ENCODE assay signal across 8 cellular contexts in the genomic region with DNA sequence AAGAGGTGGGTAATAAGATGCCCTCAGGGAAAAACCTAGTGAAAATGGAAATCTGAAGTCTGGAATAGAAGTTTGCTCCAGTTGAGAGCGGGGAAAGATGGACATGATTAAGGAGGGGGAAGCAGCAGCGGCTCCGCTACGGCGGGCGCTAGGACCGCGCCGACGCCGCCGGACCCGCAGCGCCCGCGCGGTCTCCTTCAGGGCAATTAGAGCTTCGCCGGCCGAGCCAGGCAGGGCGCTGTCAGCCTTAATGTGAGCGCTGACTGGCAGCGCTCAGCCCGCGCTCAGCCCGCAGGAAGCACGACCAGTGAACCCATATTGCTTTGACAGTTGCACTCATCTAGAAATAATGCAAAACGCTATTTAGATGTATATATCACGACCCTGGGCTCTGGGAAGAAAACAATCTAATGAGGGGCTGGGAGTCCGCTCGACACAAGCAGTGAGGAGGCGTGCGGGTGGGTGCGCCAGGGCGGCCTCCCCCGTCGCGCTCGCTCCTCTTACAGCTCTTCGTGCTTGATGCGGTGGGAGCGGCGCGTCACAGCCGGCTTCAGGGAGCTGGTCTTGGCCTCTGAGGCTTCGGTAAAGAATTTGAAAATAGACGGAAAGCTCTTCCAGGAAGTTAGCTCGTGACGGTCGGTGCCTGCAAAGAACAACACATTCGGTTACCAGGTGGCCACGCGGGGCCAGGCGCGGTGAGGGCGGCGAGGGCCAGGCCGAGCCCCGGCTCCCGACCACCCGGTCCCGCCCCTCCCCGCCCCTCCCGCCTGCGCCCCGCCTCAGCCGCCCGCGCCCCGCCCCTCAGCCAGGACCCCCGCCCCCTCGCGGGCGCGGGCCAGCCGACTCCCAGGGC. TPM values are rescaled to one million over a fixed set of nuclear protein-coding genes. Genes with fewer than 3 reads are reported as not detected.
DNase-seq lines count a peak whose midpoint lies in the region; ATAC-seq and TF ChIP-seq lines count a peak whose summit lies in the region.

No MANE protein-coding gene starts in this region.

- H3K9ac ChIP-seq in HUES48 (ENCODE audit: low read depth, low read length) (no peak overlapping the region), OCI-LY3 (ENCODE audit: low read length) (peak overlapping the region; percentile 74)

- H3K9me3 ChIP-seq in HUES48 (ENCODE audit: control insufficient read depth, insufficient read depth, low read length) (no peaks in the 10 kb centered on the region), OCI-LY3 (ENCODE audit: insufficient read depth, low read length) (no peaks in the 10 kb centered on the region), transverse colon (no peaks in the 10 kb centered on the region)

- no peaks in the 10 kb centered on the region for H3K9me3 Mint-ChIP-seq in natural killer cell treated with Interleukin-12 subunit alpha and Interleukin-12 subunit beta and Interleukin-15 and Interleukin-18, amount 100 ng/mL, for 72 hours

- H3K4me3 ChIP-seq in HUES48 (ENCODE audit: low read depth, low read length) (peak overlapping the region; percentile 74), OCI-LY3 (ENCODE audit: low read length) (peak overlapping the region; percentile 95), fibroblast of pulmonary artery (replicated peaks; ENCODE audit: low read depth, low read length) (peak overlapping the region; percentile 72), transverse colon (peak overlapping the region; percentile 41 to 59 (median 57))

- peaks cover 95% of the 10 kb centered on the region for H3K27me3 ChIP-seq in HUES48 (ENCODE audit: control insufficient read depth, insufficient read depth, low read length)
- H3K27me3 ChIP-seq in OCI-LY3 (ENCODE audit: low read depth, low read length): no peaks in the 10 kb centered on the region
- peaks cover 3% of the 10 kb centered on the region for H3K27me3 ChIP-seq in transverse colon

- H3K27ac ChIP-seq in HUES48 (ENCODE audit: low read depth, low read length) (no peak overlapping the region), OCI-LY3 (ENCODE audit: low read length) (peak overlapping the region; percentile 41), transverse colon (peak overlapping the region; percentile 56 to 80 (median 72))

- no peaks in the 10 kb centered on the region for H3K36me3 ChIP-seq in HUES48 (ENCODE audit: control insufficient read depth, insufficient read depth, low read length)
- no peaks in the 10 kb centered on the region for H3K36me3 ChIP-seq in OCI-LY3 (replicated peaks; ENCODE audit: low read depth, low read length)
- no peaks in the 10 kb centered on the region for H3K36me3 ChIP-seq in transverse colon

- H3K4me1 Mint-ChIP-seq in natural killer cell treated with Interleukin-12 subunit alpha and Interleukin-12 subunit beta and Interleukin-15 and Interleukin-18, amount 100 ng/mL, for 72 hours (ENCODE audit: low read depth in 2 of 2): peaks cover 31 to 37% of the 10 kb centered on the region in 2 donors

- H2AFZ ChIP-seq in OCI-LY3 (ENCODE audit: low read depth, low read length): peak overlapping the region; percentile 64; the same call in 1 of the 2 replicates

- peaks cover 16% of the 10 kb centered on the region for H3K4me1 ChIP-seq in HUES48 (ENCODE audit: control insufficient read depth, insufficient read depth, low read length)
- peaks cover 13% of the 10 kb centered on the region for H3K4me1 ChIP-seq in OCI-LY3 (ENCODE audit: low read length)
- peaks cover 0 to 14% (median 3%) of the 10 kb centered on the region in 4 donors for H3K4me1 ChIP-seq in transverse colon

- H4K20me1 ChIP-seq in OCI-LY3 (ENCODE audit: insufficient read depth, low read length): no peaks in the 10 kb centered on the region

- peak; percentile 99 for ATAC-seq in GM21576 (IDR thresholded peaks at IDR 0.05; ENCODE audit: unreplicated experiment)
- peak; percentile 84 to 89 for ATAC-seq in natural killer cell treated with Interleukin-12 subunit alpha and Interleukin-12 subunit beta and Interleukin-15 and Interleukin-18, amount 100 ng/mL, for 72 hours

- 0 to 5% methylated on average over 1 to 35 of the region's 76 CpGs for WGBS in transverse colon (ENCODE audit: low coverage in 1 of 2), 2 donors

- H3K4me2 ChIP-seq in OCI-LY3 (ENCODE audit: low read length): peak overlapping the region; percentile 82

- no peaks in the 10 kb centered on the region for H3K36me3 Mint-ChIP-seq in natural killer cell treated with Interleukin-12 subunit alpha and Interleukin-12 subunit beta and Interleukin-15 and Interleukin-18, amount 100 ng/mL, for 72 hours

- H3K79me2 ChIP-seq in OCI-LY3 (ENCODE audit: low read length): no peaks in the 10 kb centered on the region

- H3K4me3 Mint-ChIP-seq in natural killer cell treated with Interleukin-12 subunit alpha and Interleukin-12 subunit beta and Interleukin-15 and Interleukin-18, amount 100 ng/mL, for 72 hours: peak overlapping the region; percentile 93

- DNase-seq in DMS79 treated with DMSO at 0.1 percent for 48 hours (lab: John Stamatoyannopoulos, UW) (peak; percentile 68), fibroblast of pulmonary artery (ENCODE audit: low read depth) (peak; percentile 63), transverse colon (peak; percentile 67)
- DNase-seq in activated T-helper 9 cell treated with anti-CD3 and anti-CD28 coated beads, Interleukin-2, amount 50 U/mL, for 16 hours (ENCODE audit: low read depth): peak; percentile 34
- peak; percentile 80 for DNase-seq in natural killer cell treated with Interleukin-12 subunit alpha and Interleukin-12 subunit beta and Interleukin-15 and Interleukin-18, amount 100 ng/mL, for 72 hours (ENCODE audit: low spot score)

- intact Hi-C loops in transverse colon (cut with DNase I; ENCODE audit: low total_unique reads): no loop called here

- peak overlapping the region; percentile 88 to 90 for H3K27ac Mint-ChIP-seq in natural killer cell treated with Interleukin-12 subunit alpha and Interleukin-12 subunit beta and Interleukin-15 and Interleukin-18, amount 100 ng/mL, for 72 hours

- no peaks in the 10 kb centered on the region for H3K27me3 Mint-ChIP-seq in natural killer cell treated with Interleukin-12 subunit alpha and Interleukin-12 subunit beta and Interleukin-15 and Interleukin-18, amount 100 ng/mL, for 72 hours

- no peak for TF ChIP-seq POLR2A in transverse colon (IDR thresholded peaks at IDR 0.05)

- in situ Hi-C loops in transverse colon (cut with MboI; ENCODE audit: low pct_ligation_motif_present in 1 of 4, low pct_unique_long_range_greater_than_20kb in 1 of 4, low sequenced_read_pairs in 3 of 4): loop anchor here in 2 of 4 donors (25.0 kb wide), 1 partner anchor 167 kb away; no protein-coding TSS in a partner anchor

- no peak for TF ChIP-seq EP300 in transverse colon (IDR thresholded peaks at IDR 0.05; ENCODE audit: low read depth)

- peak; percentile 17 for TF ChIP-seq CTCF in OCI-LY3 (IDR thresholded peaks at IDR 0.05; ENCODE audit: low read depth, low read length)
- peak; percentile 9 for TF ChIP-seq CTCF in fibroblast of pulmonary artery (IDR thresholded peaks at IDR 0.05; ENCODE audit: low read length, missing control alignments)
- TF ChIP-seq CTCF in transverse colon (IDR thresholded peaks at IDR 0.05): no peak

RNA-seq across cellular contexts. Expression of a gene that starts 37.7 kb away (rescaled TPM):
- total RNA-seq in natural killer cell treated with Interleukin-12 subunit alpha and Interleukin-12 subunit beta and Interleukin-15 and Interleukin-18, amount 100 ng/mL, for 72 hours: not detected
- total RNA-seq in transverse colon: 1 to 10 TPM; 1.5 to 6.2 (median 3.2) TPM

RNA-seq across cellular contexts. Expression of a gene that starts 39.7 kb away (rescaled TPM):
- not detected for total RNA-seq in natural killer cell treated with Interleukin-12 subunit alpha and Interleukin-12 subunit beta and Interleukin-15 and Interleukin-18, amount 100 ng/mL, for 72 hours
- total RNA-seq in transverse colon: 1 to 10 TPM; 1.2 to 3.7 (median 2.2) TPM

Comparison
In these comparisons a context has a peak if more than half of its experiments do, and no peak if none do; other contexts are left out.
1. CTCF ChIP-seq: peak in OCI-LY3 (single experiment) and fibroblast of pulmonary artery (single experiment); none in transverse colon (0 of 5).
2. Peak in every context shown above with its lines, with median percentiles within 50 percentile points of each other: DNase-seq and H3K4me3 ChIP-seq.